ENCODE assay signal across 8 cellular contexts in the genomic region with DNA sequence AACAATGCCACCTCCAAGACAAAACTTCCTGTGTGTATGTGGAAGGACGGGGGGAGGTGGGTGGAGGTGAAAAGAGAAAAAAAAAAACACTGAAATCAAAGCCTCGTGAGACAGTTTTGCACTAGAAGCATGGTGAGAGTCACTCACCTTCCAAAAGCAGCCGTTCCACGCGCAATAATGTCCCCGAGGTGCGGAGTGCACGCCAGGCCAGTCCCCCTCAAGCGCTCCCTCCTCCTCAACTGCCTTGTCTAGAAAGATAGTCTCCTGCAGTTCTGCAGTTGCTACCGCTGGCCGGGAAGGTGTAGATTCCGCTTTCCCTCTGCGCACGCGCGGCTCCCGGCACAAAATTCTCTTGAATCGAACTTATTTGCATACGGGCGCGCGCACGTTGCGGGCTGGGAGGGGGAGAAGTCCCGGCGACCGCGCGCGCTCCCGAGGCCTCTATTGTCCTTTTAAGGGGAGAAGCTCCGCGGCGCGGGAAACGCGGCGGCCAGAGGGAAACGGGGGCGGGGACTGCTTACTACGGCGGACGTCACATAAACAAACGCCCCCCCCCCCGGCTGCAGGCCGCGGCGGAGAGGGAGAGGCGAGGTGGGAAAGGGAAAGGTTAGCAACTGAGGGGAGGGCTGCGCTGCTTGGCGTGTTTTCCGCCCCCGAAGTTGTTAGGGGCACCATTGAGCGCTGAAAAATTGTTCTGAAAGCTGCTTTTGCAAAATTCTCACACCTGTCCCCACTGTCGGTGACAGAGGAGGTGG.
DNase-seq lines count a peak whose midpoint lies in the region; ATAC-seq and TF ChIP-seq lines count a peak whose summit lies in the region.

A gene with protein sequence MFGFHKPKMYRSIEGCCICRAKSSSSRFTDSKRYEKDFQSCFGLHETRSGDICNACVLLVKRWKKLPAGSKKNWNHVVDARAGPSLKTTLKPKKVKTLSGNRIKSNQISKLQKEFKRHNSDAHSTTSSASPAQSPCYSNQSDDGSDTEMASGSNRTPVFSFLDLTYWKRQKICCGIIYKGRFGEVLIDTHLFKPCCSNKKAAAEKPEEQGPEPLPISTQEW (minus strand): TSS at position 274 of the 755 bp plus-strand sequence. CDS start 27,946 bp downstream, outside the sequence.

- TF ChIP-seq CTCF in AG09319 (IDR thresholded peaks at IDR 0.05; ENCODE audit: low read depth, low read length) = no peak

- peak; percentile 90 for DNase-seq in AG09319 (ENCODE audit: extremely low read depth, low read depth)
- DNase-seq in NCI-H446 treated with DMSO at 0.1 percent for 48 hours (lab: John Stamatoyannopoulos, UW) = peak; percentile 98
- DNase-seq in cerebellar nuclear complex (lab: John Stamatoyannopoulos, UW) = peak; percentile 94 to 98
- DNase-seq in islet precursor cell = peak; percentile 100
- peak; percentile 94 to 100 (median 98) for DNase-seq in stimulated activated CD4-positive, alpha-beta T cell treated with anti-CD3 and anti-CD28 coated beads, Interleukin-12 subunit alpha, Interleukin-12 subunit beta, amount 100 ng/mL, for 48 hours (ENCODE audit: low read depth in 2 of 3, low spot score in 1 of 3)

- peak; percentile 54 for ATAC-seq in GM19035 (IDR thresholded peaks at IDR 0.05; ENCODE audit: unreplicated experiment)
- ATAC-seq in HG03354 (IDR thresholded peaks at IDR 0.05; ENCODE audit: poor library complexity, severe bottlenecking, unreplicated experiment) = peak; percentile 49
- peak; percentile 61 to 70 for ATAC-seq in activated CD4-positive, CD25-positive, alpha-beta regulatory T cell treated with anti-CD3 and anti-CD28 coated beads, Interleukin-2, amount 50 U/mL, for 24 hours

Comparison
In these comparisons a context has a peak if more than half of its experiments do, and no peak if none do; other contexts are left out.
1. Peak in every context shown above with its lines: DNase-seq and ATAC-seq.